Comparison of ENCODE assay signal across 8 cellular contexts in the genomic region with DNA sequence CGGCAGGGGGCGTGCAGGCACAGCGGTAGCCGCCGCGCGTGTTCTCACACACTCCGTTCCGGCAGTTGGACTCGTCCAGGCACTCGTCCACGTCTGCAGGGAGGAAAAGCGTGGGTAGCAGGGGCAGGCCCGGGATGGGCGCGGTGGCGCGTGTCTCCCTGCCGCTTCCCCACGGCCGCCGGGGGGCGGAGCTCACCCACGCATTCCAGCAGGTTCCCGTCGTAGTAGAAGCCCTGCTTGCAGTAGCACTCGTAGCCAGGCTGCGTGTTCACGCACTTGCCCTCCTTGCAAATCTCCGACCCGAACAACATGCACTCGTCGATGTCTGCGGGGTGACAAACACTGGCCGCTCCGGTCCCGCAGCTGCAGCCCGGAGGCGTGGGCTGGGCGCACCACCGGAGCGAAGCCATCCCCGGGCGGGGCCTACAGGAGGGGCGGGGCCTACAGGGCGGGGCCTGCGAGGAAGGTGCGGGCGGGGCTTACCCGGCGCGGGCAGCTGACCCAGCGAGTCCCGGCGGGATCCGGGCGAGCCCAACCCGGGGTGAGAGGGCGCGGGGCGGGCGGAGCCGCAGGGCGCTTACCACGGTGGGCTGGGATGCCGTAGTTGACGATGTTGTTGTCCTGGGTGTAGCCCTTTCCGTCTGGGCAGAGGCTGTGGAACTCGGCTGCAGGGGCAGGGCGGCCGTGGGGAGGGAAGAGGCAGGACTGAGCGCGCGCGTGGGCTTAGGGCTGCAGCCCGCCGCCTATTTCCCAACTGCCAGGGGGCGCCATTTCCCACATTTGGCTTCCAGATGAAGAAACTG. TPM values are rescaled to one million over a fixed set of nuclear protein-coding genes. Genes with fewer than 3 reads are reported as not detected.
DNase-seq lines count a peak whose midpoint lies in the region; ATAC-seq, FAIRE-seq and TF ChIP-seq lines count a peak whose summit lies in the region.

No MANE protein-coding gene starts in this region.

- no peaks in the 10 kb centered on the region for H3K9me3 ChIP-seq in A549

- DNase-seq in A549 (ENCODE audit: low read depth in 1 of 2, low spot score in 1 of 2) (peak; percentile 90 to 91), GM18507 (ENCODE audit: extremely low spot score, insufficient read length, low read depth) (peak; percentile 96), NCI-H2196 treated with DMSO at 0.1 percent for 48 hours (lab: John Stamatoyannopoulos, UW; ENCODE audit: unreplicated experiment) (peak; percentile 79), choroid plexus epithelial cell (ENCODE audit: low read depth) (peak; percentile 91), left lobe of liver (ENCODE audit: low spot score) (peak; percentile 85)
- DNase-seq in activated CD4-positive, alpha-beta T cell treated with anti-CD3 and anti-CD28 coated beads for 4 hours, result peak; percentile 86 to 89
- DNase-seq in stimulated activated CD4-positive, alpha-beta T cell treated with anti-CD3 and anti-CD28 coated beads, Interleukin-2, amount 100 ng/mL, for 4 hours (ENCODE audit: low read depth), result peak; percentile 79

- FAIRE-seq in A549 (lab: Jason Lieb, UNC), result no peak
- FAIRE-seq in GM18507 (lab: Jason Lieb, UNC), result peak; percentile 87

- H3K4me1 ChIP-seq in A549, result peaks cover 10% of the 10 kb centered on the region

- no peak; a peak in 1 of 5 replicates for TF ChIP-seq EP300 in A549 (IDR thresholded peaks at IDR 0.05)

- H3K4me2 ChIP-seq in A549, result peak overlapping the region; percentile 73

- H3K4me3 ChIP-seq in A549 (peak overlapping the region; percentile 32), choroid plexus epithelial cell (ENCODE audit: low read depth, low read length) (peak overlapping the region; percentile 55)

- TF ChIP-seq CTCF in A549 (IDR thresholded peaks at IDR 0.05) (peak; percentile 82), choroid plexus epithelial cell (conservative IDR thresholded peaks at IDR 0.05; ENCODE audit: low read depth, low read length) (peak; percentile 89)

- CTCF ChIA-PET in A549 (lab: Yijun Ruan, JAX), result interaction anchor here (0.7 to 15.3 kb wide), 28 partner anchors 9 to 211 kb away, joined by 3 to 393 read pairs (median 7); partner anchors contain the start of genes EHBP1L1, FAM89B, KCNK7 and LTBP3

- peak overlapping the region; percentile 66 to 88 for H3K27ac ChIP-seq in A549

- POLR2A ChIA-PET in A549 (lab: Yijun Ruan, JAX), result interaction anchor here (0.7 to 4.5 kb wide), 4 partner anchors 9 to 30 kb away, joined by 3 to 23 read pairs (median 5); partner anchors contain the start of gene ZNRD2

- WGBS in A549 (ENCODE audit: missing lambda C conversion rate), result 10% methylated on average over 13 of the region's 78 CpGs

- ATAC-seq in A549, result peak; percentile 69 to 88
- peak; percentile 58 for ATAC-seq in HG02973 (IDR thresholded peaks at IDR 0.05; ENCODE audit: unreplicated experiment)
- ATAC-seq in left lobe of liver, result peak; percentile 86

- TF ChIP-seq POLR2A in A549 (IDR thresholded peaks at IDR 0.05; ENCODE audit: low read length), result peak; percentile 54

- peak; percentile 82 to 86 for TF ChIP-seq RAD21 in A549 (conservative IDR thresholded peaks at IDR 0.05 in 1 of 2, IDR thresholded peaks at IDR 0.05 in 1 of 2)

TF ChIP-seq in A549, 52 proteins besides CTCF, POLR2A, EP300 and RAD21:
- no peak for TF ChIP-seq NR3C1 (IDR thresholded peaks at IDR 0.05)
- peak; percentile 52; the same call in 1 of the 2 replicates for TF ChIP-seq TFCP2L1 (CRISPR knock-in tag; IDR thresholded peaks at IDR 0.05)
- TF ChIP-seq, protein P1, sequence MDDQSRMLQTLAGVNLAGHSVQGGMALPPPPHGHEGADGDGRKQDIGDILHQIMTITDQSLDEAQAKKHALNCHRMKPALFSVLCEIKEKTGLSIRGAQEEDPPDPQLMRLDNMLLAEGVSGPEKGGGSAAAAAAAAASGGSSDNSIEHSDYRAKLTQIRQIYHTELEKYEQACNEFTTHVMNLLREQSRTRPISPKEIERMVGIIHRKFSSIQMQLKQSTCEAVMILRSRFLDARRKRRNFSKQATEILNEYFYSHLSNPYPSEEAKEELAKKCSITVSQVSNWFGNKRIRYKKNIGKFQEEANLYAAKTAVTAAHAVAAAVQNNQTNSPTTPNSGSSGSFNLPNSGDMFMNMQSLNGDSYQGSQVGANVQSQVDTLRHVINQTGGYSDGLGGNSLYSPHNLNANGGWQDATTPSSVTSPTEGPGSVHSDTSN (IDR thresholded peaks at IDR 0.05), result peak; percentile 60
- TF ChIP-seq, protein P2, sequence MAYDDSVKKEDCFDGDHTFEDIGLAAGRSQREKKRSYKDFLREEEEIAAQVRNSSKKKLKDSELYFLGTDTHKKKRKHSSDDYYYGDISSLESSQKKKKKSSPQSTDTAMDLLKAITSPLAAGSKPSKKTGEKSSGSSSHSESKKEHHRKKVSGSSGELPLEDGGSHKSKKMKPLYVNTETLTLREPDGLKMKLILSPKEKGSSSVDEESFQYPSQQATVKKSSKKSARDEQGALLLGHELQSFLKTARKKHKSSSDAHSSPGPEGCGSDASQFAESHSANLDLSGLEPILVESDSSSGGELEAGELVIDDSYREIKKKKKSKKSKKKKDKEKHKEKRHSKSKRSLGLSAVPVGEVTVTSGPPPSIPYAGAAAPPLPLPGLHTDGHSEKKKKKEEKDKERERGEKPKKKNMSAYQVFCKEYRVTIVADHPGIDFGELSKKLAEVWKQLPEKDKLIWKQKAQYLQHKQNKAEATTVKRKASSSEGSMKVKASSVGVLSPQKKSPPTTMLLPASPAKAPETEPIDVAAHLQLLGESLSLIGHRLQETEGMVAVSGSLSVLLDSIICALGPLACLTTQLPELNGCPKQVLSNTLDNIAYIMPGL (CRISPR knock-in tag; IDR thresholded peaks at IDR 0.05; ENCODE audit: borderline replicate concordance), result 0 out of 2 replicates have a peak, but pooled peaks have one; percentile 55
- TF ChIP-seq GATA3 (IDR thresholded peaks at IDR 0.05; ENCODE audit: borderline replicate concordance), result peak; percentile 10; the same call in 1 of the 2 replicates
- TF ChIP-seq KDM5A (IDR thresholded peaks at IDR 0.05), result no peak
- TF ChIP-seq, protein P3, sequence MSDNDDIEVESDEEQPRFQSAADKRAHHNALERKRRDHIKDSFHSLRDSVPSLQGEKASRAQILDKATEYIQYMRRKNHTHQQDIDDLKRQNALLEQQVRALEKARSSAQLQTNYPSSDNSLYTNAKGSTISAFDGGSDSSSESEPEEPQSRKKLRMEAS (IDR thresholded peaks at IDR 0.05), result peak; percentile 47
- TF ChIP-seq JUN (IDR thresholded peaks at IDR 0.05), result peak in 1 of 2 experiments; percentile 69; a peak in 3 of 5 replicates
- peak; percentile 15 to 65; a peak in 1 of 4 replicates for TF ChIP-seq CEBPB (IDR thresholded peaks at IDR 0.05)
- TF ChIP-seq SMC3 (IDR thresholded peaks at IDR 0.05), result peak; percentile 88
- TF ChIP-seq SREBF2 (IDR thresholded peaks at IDR 0.05), result no peak

RNA-seq across cellular contexts. Expression of gene SCYL1, which starts 15.6 kb away (rescaled TPM):
- 30.8 and 33.6 TPM in 2 replicates for polyA plus RNA-seq in A549 (2011; rRNA removed)
- 88.0 and 105 TPM in 2 replicates for polyA plus RNA-seq in A549 (2012; cell fraction: cytosol; rRNA removed)
- 125 and 152 TPM in 2 replicates for polyA plus RNA-seq in A549 (2012; cell fraction: nucleus; rRNA removed)
- polyA plus RNA-seq in A549 (2017; fragmentation: RNase III; extraction: RNeasy Plus Mini Kit Qiagen cat#74134 plus additional on column Dnase treatment), result 41.8 to 46.8 TPM (median 45.9 TPM) in 3 replicates
- polyA minus RNA-seq in A549 (2011; rRNA and poly(A)+ RNA removed), result 39.1 and 43.6 TPM in 2 replicates
- total RNA-seq in left lobe of liver, result 67.6 TPM

RNA-seq across cellular contexts. Expression of gene LTBP3, which starts 17.7 kb away (rescaled TPM):
- 28.6 and 39.9 TPM in 2 replicates for polyA plus RNA-seq in A549 (2011; rRNA removed)
- polyA plus RNA-seq in A549 (2012; cell fraction: cytosol; rRNA removed), result 130 and 136 TPM in 2 replicates
- polyA plus RNA-seq in A549 (2012; cell fraction: nucleus; rRNA removed), result 715 and 951 TPM in 2 replicates
- 107 to 134 TPM (median 123 TPM) in 3 replicates for polyA plus RNA-seq in A549 (2017; fragmentation: RNase III; extraction: RNeasy Plus Mini Kit Qiagen cat#74134 plus additional on column Dnase treatment)
- polyA minus RNA-seq in A549 (2011; rRNA and poly(A)+ RNA removed), result 25.4 and 44.5 TPM in 2 replicates
- 42.3 TPM for total RNA-seq in left lobe of liver

RNA-seq across cellular contexts. Expression of gene ZNRD2, which starts 29.8 kb away (rescaled TPM):
- 28.2 and 32.3 TPM in 2 replicates for polyA plus RNA-seq in A549 (2011; rRNA removed)
- 114 and 117 TPM in 2 replicates for polyA plus RNA-seq in A549 (2012; cell fraction: cytosol; rRNA removed)
- polyA plus RNA-seq in A549 (2012; cell fraction: nucleus; rRNA removed), result 107 and 125 TPM in 2 replicates
- 66.1 to 68.2 TPM (median 68.1 TPM) in 3 replicates for polyA plus RNA-seq in A549 (2017; fragmentation: RNase III; extraction: RNeasy Plus Mini Kit Qiagen cat#74134 plus additional on column Dnase treatment)
- 8.1 and 14.2 TPM in 2 replicates for polyA minus RNA-seq in A549 (2011; rRNA and poly(A)+ RNA removed)
- 17.0 TPM for total RNA-seq in left lobe of liver

RNA-seq across cellular contexts. Expression of gene FAM89B, which starts 31.8 kb away (rescaled TPM):
- polyA plus RNA-seq in A549 (2011; rRNA removed) (13.5 and 16.9 TPM in 2 replicates), A549 (2017; fragmentation: RNase III; extraction: RNeasy Plus Mini Kit Qiagen cat#74134 plus additional on column Dnase treatment) (18.6 to 23.9 TPM (median 23.1 TPM) in 3 replicates)
- 35.2 and 57.6 TPM in 2 replicates for polyA plus RNA-seq in A549 (2012; cell fraction: cytosol; rRNA removed)
- polyA plus RNA-seq in A549 (2012; cell fraction: nucleus; rRNA removed), result 51.4 and 59.1 TPM in 2 replicates
- 8.3 and 16.3 TPM in 2 replicates for polyA minus RNA-seq in A549 (2011; rRNA and poly(A)+ RNA removed)
- total RNA-seq in left lobe of liver, result 19.0 TPM

RNA-seq across cellular contexts. Expression of gene EHBP1L1, which starts 35.4 kb away (rescaled TPM):
- 11.6 and 13.8 TPM in 2 replicates for polyA plus RNA-seq in A549 (2011; rRNA removed)
- polyA plus RNA-seq in A549 (2012; cell fraction: cytosol; rRNA removed), result 44.5 and 66.2 TPM in 2 replicates
- polyA plus RNA-seq in A549 (2012; cell fraction: nucleus; rRNA removed), result 112 and 167 TPM in 2 replicates
- 39.8 to 46.0 TPM (median 43.8 TPM) in 3 replicates for polyA plus RNA-seq in A549 (2017; fragmentation: RNase III; extraction: RNeasy Plus Mini Kit Qiagen cat#74134 plus additional on column Dnase treatment)
- polyA minus RNA-seq in A549 (2011; rRNA and poly(A)+ RNA removed), result 12.3 and 18.7 TPM in 2 replicates
- 13.5 TPM for total RNA-seq in left lobe of liver

Comparison
In these comparisons a context has a peak if more than half of its experiments do, and no peak if none do; other contexts are left out.
1. Peak in every context shown above with its lines: DNase-seq, ATAC-seq, H3K4me3 ChIP-seq and H3K27ac ChIP-seq.